2 cellular contexts compared by ENCODE assay signal in genomic region chr5:179697108-179697507, GRCh38.
TF ChIP-seq lines count a peak whose summit lies in the region.

No MANE protein-coding gene starts in this region.

TF ChIP-seq in WTC11, 78 proteins besides CTCF, POLR2A, EP300 and RAD21:
- TF ChIP-seq ZNF121 (CRISPR knock-in tag; IDR thresholded peaks at IDR 0.05) (peak; percentile 86), ZNF425 (CRISPR knock-in tag; conservative IDR thresholded peaks at IDR 0.05) (no peak)

TF ChIP-seq in HepG2, 621 proteins besides CTCF, POLR2A, EP300 and RAD21:
- no peak for TF ChIP-seq SP140L (CRISPR knock-in tag; IDR thresholded peaks at IDR 0.05; ENCODE audit: borderline replicate concordance)
- TF ChIP-seq ZNF121 (CRISPR knock-in tag; IDR thresholded peaks at IDR 0.05), result peak; percentile 77; the same call in 1 of the 2 replicates
